Comparison of ENCODE assay signal across 1 cellular context in the genomic region with DNA sequence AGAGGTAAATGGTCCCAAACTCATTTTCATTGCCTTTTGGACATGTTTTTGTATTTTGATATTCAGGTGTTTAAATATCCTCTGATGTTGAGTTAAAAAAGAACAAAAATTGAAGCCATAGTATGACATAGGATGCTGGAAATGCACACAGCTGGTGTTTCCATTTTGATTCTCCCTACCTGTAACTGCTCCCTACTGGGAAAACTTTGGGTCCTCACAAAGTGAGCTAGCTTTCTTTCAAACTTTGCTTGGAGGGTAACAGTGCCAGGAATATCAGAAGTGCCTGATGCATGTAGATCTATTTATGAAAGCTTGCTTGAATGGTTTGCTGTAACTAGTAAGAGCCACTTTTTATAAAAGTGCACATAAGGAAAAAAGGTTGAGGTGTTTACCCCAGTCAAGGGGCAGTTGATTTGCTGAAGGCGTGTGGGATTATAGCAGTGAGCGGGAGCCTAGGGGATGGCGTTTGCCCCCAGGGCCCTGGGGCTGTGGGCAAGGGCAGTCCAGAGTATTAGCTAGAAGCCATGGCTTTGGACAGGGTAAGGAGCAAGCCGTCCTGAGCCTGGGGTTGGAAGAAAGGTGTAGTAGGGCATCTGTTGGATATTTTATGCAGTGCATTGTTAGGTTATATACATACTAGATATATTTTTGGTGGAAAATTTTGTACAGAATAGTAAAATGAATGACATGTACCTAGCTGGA.
TF ChIP-seq lines count a peak whose summit lies in the region.

No MANE protein-coding gene starts in this region.

TF ChIP-seq in SK-N-SH treated with all-trans-retinoic acid at 6 μM for 48 hours, 23 proteins besides CTCF, POLR2A, EP300 and RAD21 (continued from another document):
- TF ChIP-seq, protein P1, sequence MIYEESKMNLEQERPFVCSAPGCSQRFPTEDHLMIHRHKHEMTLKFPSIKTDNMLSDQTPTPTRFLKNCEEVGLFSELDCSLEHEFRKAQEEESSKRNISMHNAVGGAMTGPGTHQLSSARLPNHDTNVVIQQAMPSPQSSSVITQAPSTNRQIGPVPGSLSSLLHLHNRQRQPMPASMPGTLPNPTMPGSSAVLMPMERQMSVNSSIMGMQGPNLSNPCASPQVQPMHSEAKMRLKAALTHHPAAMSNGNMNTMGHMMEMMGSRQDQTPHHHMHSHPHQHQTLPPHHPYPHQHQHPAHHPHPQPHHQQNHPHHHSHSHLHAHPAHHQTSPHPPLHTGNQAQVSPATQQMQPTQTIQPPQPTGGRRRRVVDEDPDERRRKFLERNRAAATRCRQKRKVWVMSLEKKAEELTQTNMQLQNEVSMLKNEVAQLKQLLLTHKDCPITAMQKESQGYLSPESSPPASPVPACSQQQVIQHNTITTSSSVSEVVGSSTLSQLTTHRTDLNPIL (CRISPR knock-in tag; IDR thresholded peaks at IDR 0.05; ENCODE audit: low read depth) = no peak
- TF ChIP-seq ESRRG (CRISPR knock-in tag; IDR thresholded peaks at IDR 0.05) = no peak
